ENCODE assay signal across 9 cellular contexts in genomic region chr15:32956006-32956405, GRCh38.
DNase-seq lines count a peak whose midpoint lies in the region; ATAC-seq and TF ChIP-seq lines count a peak whose summit lies in the region.
"Had no signal": no experiment of that assay in that cellular context is flagged by ENCODE, and none has a peak within 500 bp of the region (broad histone marks: within the 10 kb centered on the region; RNA-seq: fewer than 3 reads in every experiment).

No MANE protein-coding gene starts in this region.

- peak in 2 of 5 experiments; percentile 4 to 32 for TF ChIP-seq CTCF in gastrocnemius medialis (IDR thresholded peaks at IDR 0.05 in 4 of 5, conservative IDR thresholded peaks at IDR 0.05 in 1 of 5)

- peaks cover 0 to 3% of the 10 kb centered on the region in 2 donors for H3K36me3 Mint-ChIP-seq in naive B cell
- H3K36me3 Mint-ChIP-seq: activated naive CD8-positive, alpha-beta T cell treated with anti-CD3 and anti-CD28 coated beads, Interleukin-2, amount 10 ng/mL, durations not matched to agents 7 days and 5 days had no signal

- DNase-seq in NCI-H748 (lab: John Stamatoyannopoulos, UW; ENCODE audit: unreplicated experiment), result peak; percentile 39
- DNase-seq in NCI-H748 treated with DMSO at 0.1 percent for 48 hours (lab: John Stamatoyannopoulos, UW), result no peak
- DNase-seq in NCI-H2227 treated with DMSO at 0.1 percent for 48 hours (lab: John Stamatoyannopoulos, UW), result peak; percentile 1
- peak; percentile 64 for DNase-seq in dermis blood vessel endothelial cell
- DNase-seq in naive B cell, result peak; percentile 5
- no peak for DNase-seq in ureter (ENCODE audit: low spot score)
- DNase-seq in gastrocnemius medialis, result no peak
- DNase-seq: activated naive CD8-positive, alpha-beta T cell treated with anti-CD3 and anti-CD28 coated beads, Interleukin-2, amount 10 ng/mL, durations not matched to agents 7 days and 5 days had no signal

- H3K4me1 Mint-ChIP-seq in naive B cell, result peaks cover 0 to 6% (median 0%) of the 10 kb centered on the region in 3 donors
- H3K4me1 Mint-ChIP-seq: activated naive CD8-positive, alpha-beta T cell treated with anti-CD3 and anti-CD28 coated beads, Interleukin-2, amount 10 ng/mL, durations not matched to agents 7 days and 5 days had no signal

- peak in 1 of 2 donors; percentile 21 for ATAC-seq in naive B cell (ENCODE audit: low read depth in 2 of 2)
- ATAC-seq in HG02798 (IDR thresholded peaks at IDR 0.05; ENCODE audit: poor library complexity, unreplicated experiment), result no peak
- no peak for ATAC-seq in gastrocnemius medialis

- no peak overlapping the region for H3K27ac Mint-ChIP-seq in naive B cell
- H3K27ac Mint-ChIP-seq: activated naive CD8-positive, alpha-beta T cell treated with anti-CD3 and anti-CD28 coated beads, Interleukin-2, amount 10 ng/mL, durations not matched to agents 7 days and 5 days had no signal

- TF ChIP-seq POLR2A in gastrocnemius medialis (IDR thresholded peaks at IDR 0.05), result no peak

- H3K4me1 ChIP-seq in gastrocnemius medialis, result peaks cover 0 to 3% of the 10 kb centered on the region in 2 donors

- no peaks in the 10 kb centered on the region for H3K36me3 ChIP-seq in gastrocnemius medialis

- in situ Hi-C loops in gastrocnemius medialis (cut with MboI; ENCODE audit: low sequenced_read_pairs in 4 of 4), result no loop called here

- no peak overlapping the region for H3K27ac ChIP-seq in gastrocnemius medialis

- H3K4me3 ChIP-seq in gastrocnemius medialis, result no peak overlapping the region

- no peaks in the 10 kb centered on the region for H3K9me3 Mint-ChIP-seq in naive B cell
- H3K9me3 Mint-ChIP-seq: activated naive CD8-positive, alpha-beta T cell treated with anti-CD3 and anti-CD28 coated beads, Interleukin-2, amount 10 ng/mL, durations not matched to agents 7 days and 5 days had no signal

- H3K4me3 Mint-ChIP-seq in naive B cell, result no peak overlapping the region
- H3K4me3 Mint-ChIP-seq: activated naive CD8-positive, alpha-beta T cell treated with anti-CD3 and anti-CD28 coated beads, Interleukin-2, amount 10 ng/mL, durations not matched to agents 7 days and 5 days had no signal

- no peaks in the 10 kb centered on the region for H3K9me3 ChIP-seq in gastrocnemius medialis

- no peaks in the 10 kb centered on the region for H3K27me3 ChIP-seq in gastrocnemius medialis

- peaks cover 4 to 29% (median 25%) of the 10 kb centered on the region in 3 donors for H3K27me3 Mint-ChIP-seq in naive B cell

- intact Hi-C loops in gastrocnemius medialis (cut with DNase I; ENCODE audit: low total_unique reads), result loop anchor here (5.0 kb wide), 1 partner anchor 294 kb away; no protein-coding TSS in a partner anchor

Comparison
In these comparisons a context has a peak if more than half of its experiments do, and no peak if none do; other contexts are left out.
1. DNase-seq: peak in NCI-H748 (single experiment), NCI-H2227 treated with DMSO at 0.1 percent for 48 hours (single experiment), dermis blood vessel endothelial cell (single experiment) and naive B cell (single experiment); none in NCI-H748 treated with DMSO at 0.1 percent for 48 hours (single experiment), ureter (single experiment) and gastrocnemius medialis (0 of 2).